8 cellular contexts compared by ENCODE assay signal in genomic region chr10:47775361-47776231, GRCh38. TPM values are rescaled to one million over a fixed set of nuclear protein-coding genes. Genes with fewer than 3 reads are reported as not detected.
A peak's percentile ranks its signal among the peaks of the same experiment; 100 is the strongest.
DNase-seq lines count a peak whose midpoint lies in the region; ATAC-seq, FAIRE-seq and TF ChIP-seq lines count a peak whose summit lies in the region.
"Not testable (repeated sequence)": the region's sequence is repeated elsewhere in the genome, so short reads cannot be mapped to it uniquely, and the experiment has no call there.

No MANE protein-coding gene starts in this region.

- in situ Hi-C loops in GM23248 (cut with MboI) = not testable (repeated sequence)

- not testable (repeated sequence) for FAIRE-seq in RCC 7860 (lab: Jason Lieb, UNC)

- not testable (repeated sequence) for H3K4me2 ChIP-seq in GM23248 (ENCODE audit: unreplicated experiment); fibroblast of lung (ENCODE audit: extremely low read depth, insufficient read depth, low read length); smooth muscle cell

- not testable (repeated sequence) for H3K79me2 ChIP-seq in GM23248 (ENCODE audit: insufficient read depth); fibroblast of lung (ENCODE audit: control insufficient read depth, insufficient read depth, low read length); smooth muscle cell (ENCODE audit: low read depth)

- peak; percentile 29 for DNase-seq in CD1c-positive myeloid dendritic cell (ENCODE audit: extremely low spot score)
- peak; percentile 71 for DNase-seq in GM23248
- peak; percentile 9 for DNase-seq in NCI-H1092 treated with DMSO at 0.1 percent for 48 hours (lab: John Stamatoyannopoulos, UW)
- peak; percentile 71 for DNase-seq in RCC 7860 (ENCODE audit: low spot score)
- DNase-seq in adrenal gland = peak; percentile 50 to 82 (median 69)
- peak; percentile 52 to 63 for DNase-seq in fibroblast of lung (ENCODE audit: low read depth in 2 of 2)
- peak in 2 of 3 donors; percentile 42 to 66 for DNase-seq in right lobe of liver
- not testable (repeated sequence) for DNase-seq in smooth muscle cell (lab: John Stamatoyannopoulos, UW; ENCODE audit: unreplicated experiment)

- 0 to 6% methylated on average over 4 of the region's 6 CpGs for WGBS in GM23248 (ENCODE audit: low coverage in 1 of 2, low lambda C conversion rate in 2 of 2, missing lambda C conversion rate in 2 of 2), 2 experiments
- WGBS in adrenal gland, 4 donors = 12 to 21% (median 16%) methylated on average over 4 of the region's 6 CpGs
- WGBS in right lobe of liver (ENCODE audit: insufficient coverage, low coverage, low lambda C conversion rate, missing lambda C conversion rate) = 9% methylated on average over 4 of the region's 6 CpGs
- WGBS in smooth muscle cell (ENCODE audit: low lambda C conversion rate) = 21% methylated on average over 4 of the region's 6 CpGs

- H3K36me3 ChIP-seq in GM23248 (ENCODE audit: low read depth); adrenal gland (replicated peaks in 1 of 2); fibroblast of lung (ENCODE audit: control insufficient read depth, insufficient read depth, low read length); right lobe of liver; smooth muscle cell (ENCODE audit: low read depth): not testable (repeated sequence)

- intact Hi-C loops in adrenal gland (cut with DNase I); right lobe of liver (cut with DNase I): not testable (repeated sequence)

- H3K4me3 ChIP-seq in GM23248; adrenal gland; fibroblast of lung (replicated peaks in 1 of 4; ENCODE audit: control extremely low read depth in 1 of 4, insufficient read depth in 1 of 4, low read depth in 3 of 4, low read length in 4 of 4); right lobe of liver; smooth muscle cell: not testable (repeated sequence)

- H4K20me1 ChIP-seq in GM23248 (ENCODE audit: insufficient read depth); fibroblast of lung (ENCODE audit: control insufficient read depth, extremely low read depth, insufficient read depth, low read length); smooth muscle cell (ENCODE audit: low read depth): not testable (repeated sequence)

- not testable (repeated sequence) for H3K9ac ChIP-seq in GM23248; fibroblast of lung (ENCODE audit: insufficient read depth, low read length); smooth muscle cell (ENCODE audit: low read depth)

- not testable (repeated sequence) for H3K9me3 ChIP-seq in GM23248 (ENCODE audit: low read depth); adrenal gland (replicated peaks in 1 of 3); fibroblast of lung (ENCODE audit: control insufficient read depth, insufficient read depth, low read depth, low read length); right lobe of liver; smooth muscle cell (replicated peaks; ENCODE audit: low read depth)

- not testable (repeated sequence) for H3F3A ChIP-seq in GM23248 (ENCODE audit: insufficient read depth); smooth muscle cell (ENCODE audit: low read depth)

- not testable (repeated sequence) for H3K27me3 ChIP-seq in GM23248 (replicated peaks; ENCODE audit: insufficient read depth); adrenal gland; fibroblast of lung (ENCODE audit: control insufficient read depth, insufficient read depth, low read length); right lobe of liver; smooth muscle cell (ENCODE audit: low read depth)

- TF ChIP-seq POLR2A in adrenal gland (IDR thresholded peaks at IDR 0.05); right lobe of liver (IDR thresholded peaks at IDR 0.05): not testable (repeated sequence)

- not testable (repeated sequence) for H2AFZ ChIP-seq in GM23248; fibroblast of lung (ENCODE audit: low read length); smooth muscle cell (ENCODE audit: low read depth)

- H3K9me2 ChIP-seq in GM23248 (ENCODE audit: insufficient read depth) = not testable (repeated sequence)

- ATAC-seq in right lobe of liver = peak; percentile 95 to 98 (median 97)

- H3K27ac ChIP-seq in GM23248; adrenal gland; fibroblast of lung (ENCODE audit: insufficient read depth, low read length); right lobe of liver; smooth muscle cell (ENCODE audit: low read depth): not testable (repeated sequence)

- peak in 4 of 6 experiments; percentile 30 to 44 (median 36) for TF ChIP-seq CTCF in adrenal gland (IDR thresholded peaks at IDR 0.05)
- peak; percentile 37 to 59 for TF ChIP-seq CTCF in fibroblast of lung (conservative IDR thresholded peaks at IDR 0.05 in 1 of 2, IDR thresholded peaks at IDR 0.05 in 1 of 2; ENCODE audit: low read depth in 1 of 2, low read length in 2 of 2)
- TF ChIP-seq CTCF in right lobe of liver (IDR thresholded peaks at IDR 0.05) = peak; percentile 25 to 48 (median 44)
- TF ChIP-seq CTCF in smooth muscle cell (IDR thresholded peaks at IDR 0.05; ENCODE audit: borderline replicate concordance, insufficient read depth, poor library complexity, severe bottlenecking) = peak; percentile 39

- not testable (repeated sequence) for H3K4me1 ChIP-seq in GM23248 (ENCODE audit: insufficient read depth); adrenal gland (replicated peaks in 1 of 2); fibroblast of lung (ENCODE audit: control insufficient read depth, extremely low read depth, insufficient read depth, low read length); right lobe of liver; smooth muscle cell (ENCODE audit: low read depth)

RNA-seq across cellular contexts. Expression of gene SYT15B, which starts 12.2 kb away (rescaled TPM):
- 1.9 TPM in 2 replicates for total RNA-seq in GM23248 (2014; rRNA removed; shearing (Covaris generic))
- 1.5 and 1.8 TPM in 2 replicates for polyA plus RNA-seq in GM23248 (2016; fragmentation: Nextera tagmentation; extraction: Ambion mirVana)
- total RNA-seq in adrenal gland = 1 to 10 TPM in 5 of 8 donors, under 1 TPM in 3; 0.24 to 3.0 (median 1.2) TPM
- polyA plus RNA-seq in adrenal gland = under 1 TPM in 2 of 3 donors, not detected in 1; 0.20 to 0.24 TPM
- total RNA-seq in fibroblast of lung = not detected in 2 replicates
- polyA plus RNA-seq in fibroblast of lung = 0.02 and 0.03 TPM in 2 replicates
- 0.14 and 0.22 TPM in 2 replicates for polyA plus RNA-seq in fibroblast of lung (2012)
- polyA minus RNA-seq in fibroblast of lung (ENCODE audit: low replicate concordance) = 0.11 TPM in 1 of 2 replicates, not detected in the other
- under 1 TPM in 5 of 6 experiments, not detected in 1; 0.20 to 0.73 (median 0.42) TPM for total RNA-seq in right lobe of liver
- 0.36 and 2.5 TPM in 2 replicates for total RNA-seq in smooth muscle cell
- 0.33 TPM in 1 of 2 replicates, not detected in the other for polyA plus RNA-seq in smooth muscle cell
